Comparison of ENCODE assay signal across 17 cellular contexts in the genomic region with DNA sequence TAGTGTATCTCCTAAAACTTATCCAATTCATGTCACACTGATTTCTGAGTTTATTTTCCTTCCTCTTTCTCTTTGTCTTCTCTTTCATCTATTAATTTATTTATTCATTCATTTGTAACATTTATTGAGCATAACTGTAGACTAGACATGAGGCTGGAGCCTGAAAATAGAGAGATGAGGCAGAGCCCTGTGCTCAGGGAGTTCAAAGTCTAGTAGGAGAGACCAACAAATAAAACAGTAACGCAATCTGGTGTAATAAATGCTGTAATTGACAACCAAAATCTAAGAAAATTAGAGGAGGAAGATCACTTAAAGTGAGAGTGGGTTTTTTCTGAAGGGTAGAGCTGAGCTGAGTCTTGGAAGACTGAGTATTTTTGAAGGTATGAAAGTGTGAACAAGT.
A peak's percentile ranks its signal among the peaks of the same experiment; 100 is the strongest.
DNase-seq lines count a peak whose midpoint lies in the region; ATAC-seq and TF ChIP-seq lines count a peak whose summit lies in the region.
"Had no signal": no experiment of that assay in that cellular context is flagged by ENCODE, and none has a peak within 500 bp of the region (broad histone marks: within the 10 kb centered on the region; RNA-seq: fewer than 3 reads in every experiment).

No MANE protein-coding gene starts in this region.

- H3K4me3 ChIP-seq in neural progenitor cell = no peak overlapping the region
- H3K4me3 ChIP-seq: BLaER1, GM23338 had no signal

- no peaks in the 10 kb centered on the region for H3K9me3 ChIP-seq in neural progenitor cell (ENCODE audit: low read depth)
- H3K9me3 ChIP-seq: BLaER1 had no signal

- H3K9me3 Mint-ChIP-seq in activated T-cell treated with anti-CD3 and anti-CD28 coated beads, Interleukin-2, amount 50 U/mL, for 72 hours = no peaks in the 10 kb centered on the region
- no peaks in the 10 kb centered on the region for H3K9me3 Mint-ChIP-seq in neural progenitor cell
- H3K9me3 Mint-ChIP-seq: CD4-positive, alpha-beta memory T cell; GM23338; HFFc6 had no signal

- H3K27me3 ChIP-seq in neural progenitor cell = no peaks in the 10 kb centered on the region
- H3K27me3 ChIP-seq: BLaER1 had no signal

- peaks cover 2 to 6% of the 10 kb centered on the region in 2 donors for H3K36me3 Mint-ChIP-seq in activated T-cell treated with anti-CD3 and anti-CD28 coated beads, Interleukin-2, amount 50 U/mL, for 72 hours (ENCODE audit: insufficient read depth in 2 of 2)
- peaks cover 8% of the 10 kb centered on the region for H3K36me3 Mint-ChIP-seq in neural progenitor cell

- TF ChIP-seq CTCF in neural progenitor cell (IDR thresholded peaks at IDR 0.05) = no peak

- intact Hi-C loops in left colon (cut with DNase I, micrococcal nuclease) = no loop called here

- H3K79me2 ChIP-seq in neural progenitor cell (ENCODE audit: low read depth) = no peaks in the 10 kb centered on the region

- H3K27ac Mint-ChIP-seq in activated T-cell treated with anti-CD3 and anti-CD28 coated beads, Interleukin-2, amount 50 U/mL, for 72 hours = peak overlapping the region; percentile 8
- peak overlapping the region; percentile 6 for H3K27ac Mint-ChIP-seq in neural progenitor cell
- H3K27ac Mint-ChIP-seq: CD14-positive monocyte, GM23338, HFFc6 had no signal

- H3K4me1 Mint-ChIP-seq in activated T-cell treated with anti-CD3 and anti-CD28 coated beads, Interleukin-2, amount 50 U/mL, for 72 hours (ENCODE audit: low read depth) = no peaks in the 10 kb centered on the region
- peaks cover 36% of the 10 kb centered on the region for H3K4me1 Mint-ChIP-seq in neural progenitor cell
- H3K4me1 Mint-ChIP-seq: CD14-positive monocyte; CD4-positive, alpha-beta memory T cell had no signal

- H3K4me2 ChIP-seq in neural progenitor cell = no peak overlapping the region
- H3K4me2 ChIP-seq: BLaER1, GM23338 had no signal

- no peak overlapping the region for H2AFZ ChIP-seq in neural progenitor cell (replicated peaks)
- H2AFZ ChIP-seq: GM23338 had no signal

- no peak overlapping the region for H3K27ac ChIP-seq in neural progenitor cell
- H3K27ac ChIP-seq: BLaER1 had no signal

- H3F3A ChIP-seq in neural progenitor cell (ENCODE audit: low read depth) = peaks cover 24% of the 10 kb centered on the region

- peaks cover 25% of the 10 kb centered on the region for H3K4me1 ChIP-seq in neural progenitor cell
- H3K4me1 ChIP-seq: BLaER1 had no signal

- DNase-seq in activated T-cell treated with anti-CD3 and anti-CD28 coated beads, Interleukin-2, amount 50 U/mL, for 72 hours = no peak
- DNase-seq in activated T-cell treated with anti-CD3 and anti-CD28 coated beads for 4 hours (no peak), NCI-H69 (lab: John Stamatoyannopoulos, UW) (peak; percentile 30), left colon (no peak), neural progenitor cell (ENCODE audit: low spot score) (no peak), COLO668 (lab: John Stamatoyannopoulos, UW; ENCODE audit: unreplicated experiment) (no peak), NK-92 (lab: John Stamatoyannopoulos, UW; ENCODE audit: unreplicated experiment) (no peak)
- DNase-seq: 8988T; Calu3; CD4-positive, alpha-beta memory T cell; DMS79 treated with DMSO at 0.1 percent for 48 hours; GF-D8; HFFc6 had no signal

- no peaks in the 10 kb centered on the region for H3K36me3 ChIP-seq in neural progenitor cell

- no peaks in the 10 kb centered on the region for H3K27me3 Mint-ChIP-seq in activated T-cell treated with anti-CD3 and anti-CD28 coated beads, Interleukin-2, amount 50 U/mL, for 72 hours (ENCODE audit: low read depth)
- no peaks in the 10 kb centered on the region for H3K27me3 Mint-ChIP-seq in neural progenitor cell (ENCODE audit: insufficient read depth, low read depth)
- H3K27me3 Mint-ChIP-seq: CD4-positive, alpha-beta memory T cell had no signal

- ATAC-seq in activated T-cell treated with anti-CD3 and anti-CD28 coated beads, Interleukin-2, amount 50 U/mL, for 72 hours (replicated peaks in 1 of 2) = no peak
- peak; percentile 30 for ATAC-seq in left colon
- ATAC-seq: GM23338, HCT116 had no signal

- no peak overlapping the region for H3K9ac ChIP-seq in neural progenitor cell
- H3K9ac ChIP-seq: BLaER1 had no signal

- peaks cover 4% of the 10 kb centered on the region for H4K20me1 ChIP-seq in neural progenitor cell (ENCODE audit: low read depth)
- H4K20me1 ChIP-seq: BLaER1 had no signal

- H3K4me3 Mint-ChIP-seq in activated T-cell treated with anti-CD3 and anti-CD28 coated beads, Interleukin-2, amount 50 U/mL, for 72 hours = no peak overlapping the region
- no peak overlapping the region for H3K4me3 Mint-ChIP-seq in neural progenitor cell
- H3K4me3 Mint-ChIP-seq: CD14-positive monocyte; CD4-positive, alpha-beta memory T cell; GM23338; HFFc6 had no signal
